1 cellular context compared by ENCODE assay signal in genomic region chr9:126796758-126797157, GRCh38.
TF ChIP-seq lines count a peak whose summit lies in the region.

No MANE protein-coding gene starts in this region.

TF ChIP-seq in K562, 482 proteins besides CTCF, POLR2A, EP300 and RAD21 (continues in another document):
- TF ChIP-seq TOE1 (IDR thresholded peaks at IDR 0.05; ENCODE audit: borderline replicate concordance) (peak; percentile 83; the same call in 1 of the 2 replicates), TOE1 (CRISPR knock-in tag; IDR thresholded peaks at IDR 0.05; ENCODE audit: borderline replicate concordance, low read depth) (no peak), NR2C1 (IDR thresholded peaks at IDR 0.05) (no peak), NR2C1 (tag; IDR thresholded peaks at IDR 0.05) (peak; percentile 28; the same call in 1 of the 2 replicates), ZNF696 (CRISPR knock-in tag; conservative IDR thresholded peaks at IDR 0.05) (no peak), ZNF717 (CRISPR knock-in tag; IDR thresholded peaks at IDR 0.05) (no peak), ATF3 (IDR thresholded peaks at IDR 0.05) (no peak), ATF3 (CRISPR knock-in tag; conservative IDR thresholded peaks at IDR 0.05) (no peak), SRSF7 (optimal IDR thresholded peaks at IDR 0.05; ENCODE audit: low read depth, low read length) (no peak), ZNF133 (CRISPR knock-in tag; IDR thresholded peaks at IDR 0.05) (no peak), BCOR (IDR thresholded peaks at IDR 0.05) (no peak), TBL1XR1 (IDR thresholded peaks at IDR 0.05; ENCODE audit: low read length in 2 of 2) (no peak), RNF219 (CRISPR knock-in tag; IDR thresholded peaks at IDR 0.05) (no peak), BRCA1 (IDR thresholded peaks at IDR 0.05) (no peak), BRCA1 (CRISPR knock-in tag; IDR thresholded peaks at IDR 0.05) (no peak), MTA2 (IDR thresholded peaks at IDR 0.05; ENCODE audit: low read depth) (no peak), RAD51 (IDR thresholded peaks at IDR 0.05; ENCODE audit: borderline replicate concordance, low read depth) (peak; percentile 72; the same call in 1 of the 2 replicates), L3MBTL2 (IDR thresholded peaks at IDR 0.05) (peak; percentile 79), AFF4 (CRISPR knock-in tag; IDR thresholded peaks at IDR 0.05) (no peak), SNRNP70 (optimal IDR thresholded peaks at IDR 0.05; ENCODE audit: low read depth, low read length) (no peak), ESRRB (CRISPR knock-in tag; IDR thresholded peaks at IDR 0.05; ENCODE audit: borderline replicate concordance) (no peak), ZNF644 (tag; IDR thresholded peaks at IDR 0.05; ENCODE audit: low read depth) (no peak), MIER1 (IDR thresholded peaks at IDR 0.05; ENCODE audit: low read depth) (no peak), RNF2 (IDR thresholded peaks at IDR 0.05) (no peak)
- TF ChIP-seq, protein P1, sequence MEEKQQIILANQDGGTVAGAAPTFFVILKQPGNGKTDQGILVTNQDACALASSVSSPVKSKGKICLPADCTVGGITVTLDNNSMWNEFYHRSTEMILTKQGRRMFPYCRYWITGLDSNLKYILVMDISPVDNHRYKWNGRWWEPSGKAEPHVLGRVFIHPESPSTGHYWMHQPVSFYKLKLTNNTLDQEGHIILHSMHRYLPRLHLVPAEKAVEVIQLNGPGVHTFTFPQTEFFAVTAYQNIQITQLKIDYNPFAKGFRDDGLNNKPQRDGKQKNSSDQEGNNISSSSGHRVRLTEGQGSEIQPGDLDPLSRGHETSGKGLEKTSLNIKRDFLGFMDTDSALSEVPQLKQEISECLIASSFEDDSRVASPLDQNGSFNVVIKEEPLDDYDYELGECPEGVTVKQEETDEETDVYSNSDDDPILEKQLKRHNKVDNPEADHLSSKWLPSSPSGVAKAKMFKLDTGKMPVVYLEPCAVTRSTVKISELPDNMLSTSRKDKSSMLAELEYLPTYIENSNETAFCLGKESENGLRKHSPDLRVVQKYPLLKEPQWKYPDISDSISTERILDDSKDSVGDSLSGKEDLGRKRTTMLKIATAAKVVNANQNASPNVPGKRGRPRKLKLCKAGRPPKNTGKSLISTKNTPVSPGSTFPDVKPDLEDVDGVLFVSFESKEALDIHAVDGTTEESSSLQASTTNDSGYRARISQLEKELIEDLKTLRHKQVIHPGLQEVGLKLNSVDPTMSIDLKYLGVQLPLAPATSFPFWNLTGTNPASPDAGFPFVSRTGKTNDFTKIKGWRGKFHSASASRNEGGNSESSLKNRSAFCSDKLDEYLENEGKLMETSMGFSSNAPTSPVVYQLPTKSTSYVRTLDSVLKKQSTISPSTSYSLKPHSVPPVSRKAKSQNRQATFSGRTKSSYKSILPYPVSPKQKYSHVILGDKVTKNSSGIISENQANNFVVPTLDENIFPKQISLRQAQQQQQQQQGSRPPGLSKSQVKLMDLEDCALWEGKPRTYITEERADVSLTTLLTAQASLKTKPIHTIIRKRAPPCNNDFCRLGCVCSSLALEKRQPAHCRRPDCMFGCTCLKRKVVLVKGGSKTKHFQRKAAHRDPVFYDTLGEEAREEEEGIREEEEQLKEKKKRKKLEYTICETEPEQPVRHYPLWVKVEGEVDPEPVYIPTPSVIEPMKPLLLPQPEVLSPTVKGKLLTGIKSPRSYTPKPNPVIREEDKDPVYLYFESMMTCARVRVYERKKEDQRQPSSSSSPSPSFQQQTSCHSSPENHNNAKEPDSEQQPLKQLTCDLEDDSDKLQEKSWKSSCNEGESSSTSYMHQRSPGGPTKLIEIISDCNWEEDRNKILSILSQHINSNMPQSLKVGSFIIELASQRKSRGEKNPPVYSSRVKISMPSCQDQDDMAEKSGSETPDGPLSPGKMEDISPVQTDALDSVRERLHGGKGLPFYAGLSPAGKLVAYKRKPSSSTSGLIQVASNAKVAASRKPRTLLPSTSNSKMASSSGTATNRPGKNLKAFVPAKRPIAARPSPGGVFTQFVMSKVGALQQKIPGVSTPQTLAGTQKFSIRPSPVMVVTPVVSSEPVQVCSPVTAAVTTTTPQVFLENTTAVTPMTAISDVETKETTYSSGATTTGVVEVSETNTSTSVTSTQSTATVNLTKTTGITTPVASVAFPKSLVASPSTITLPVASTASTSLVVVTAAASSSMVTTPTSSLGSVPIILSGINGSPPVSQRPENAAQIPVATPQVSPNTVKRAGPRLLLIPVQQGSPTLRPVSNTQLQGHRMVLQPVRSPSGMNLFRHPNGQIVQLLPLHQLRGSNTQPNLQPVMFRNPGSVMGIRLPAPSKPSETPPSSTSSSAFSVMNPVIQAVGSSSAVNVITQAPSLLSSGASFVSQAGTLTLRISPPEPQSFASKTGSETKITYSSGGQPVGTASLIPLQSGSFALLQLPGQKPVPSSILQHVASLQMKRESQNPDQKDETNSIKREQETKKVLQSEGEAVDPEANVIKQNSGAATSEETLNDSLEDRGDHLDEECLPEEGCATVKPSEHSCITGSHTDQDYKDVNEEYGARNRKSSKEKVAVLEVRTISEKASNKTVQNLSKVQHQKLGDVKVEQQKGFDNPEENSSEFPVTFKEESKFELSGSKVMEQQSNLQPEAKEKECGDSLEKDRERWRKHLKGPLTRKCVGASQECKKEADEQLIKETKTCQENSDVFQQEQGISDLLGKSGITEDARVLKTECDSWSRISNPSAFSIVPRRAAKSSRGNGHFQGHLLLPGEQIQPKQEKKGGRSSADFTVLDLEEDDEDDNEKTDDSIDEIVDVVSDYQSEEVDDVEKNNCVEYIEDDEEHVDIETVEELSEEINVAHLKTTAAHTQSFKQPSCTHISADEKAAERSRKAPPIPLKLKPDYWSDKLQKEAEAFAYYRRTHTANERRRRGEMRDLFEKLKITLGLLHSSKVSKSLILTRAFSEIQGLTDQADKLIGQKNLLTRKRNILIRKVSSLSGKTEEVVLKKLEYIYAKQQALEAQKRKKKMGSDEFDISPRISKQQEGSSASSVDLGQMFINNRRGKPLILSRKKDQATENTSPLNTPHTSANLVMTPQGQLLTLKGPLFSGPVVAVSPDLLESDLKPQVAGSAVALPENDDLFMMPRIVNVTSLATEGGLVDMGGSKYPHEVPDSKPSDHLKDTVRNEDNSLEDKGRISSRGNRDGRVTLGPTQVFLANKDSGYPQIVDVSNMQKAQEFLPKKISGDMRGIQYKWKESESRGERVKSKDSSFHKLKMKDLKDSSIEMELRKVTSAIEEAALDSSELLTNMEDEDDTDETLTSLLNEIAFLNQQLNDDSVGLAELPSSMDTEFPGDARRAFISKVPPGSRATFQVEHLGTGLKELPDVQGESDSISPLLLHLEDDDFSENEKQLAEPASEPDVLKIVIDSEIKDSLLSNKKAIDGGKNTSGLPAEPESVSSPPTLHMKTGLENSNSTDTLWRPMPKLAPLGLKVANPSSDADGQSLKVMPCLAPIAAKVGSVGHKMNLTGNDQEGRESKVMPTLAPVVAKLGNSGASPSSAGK (IDR thresholded peaks at IDR 0.05): peak; percentile 69
- TF ChIP-seq, protein P2, sequence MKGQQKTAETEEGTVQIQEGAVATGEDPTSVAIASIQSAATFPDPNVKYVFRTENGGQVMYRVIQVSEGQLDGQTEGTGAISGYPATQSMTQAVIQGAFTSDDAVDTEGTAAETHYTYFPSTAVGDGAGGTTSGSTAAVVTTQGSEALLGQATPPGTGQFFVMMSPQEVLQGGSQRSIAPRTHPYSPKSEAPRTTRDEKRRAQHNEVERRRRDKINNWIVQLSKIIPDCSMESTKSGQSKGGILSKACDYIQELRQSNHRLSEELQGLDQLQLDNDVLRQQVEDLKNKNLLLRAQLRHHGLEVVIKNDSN (CRISPR knock-in tag; IDR thresholded peaks at IDR 0.05): peak; percentile 75
- TF ChIP-seq, protein P3, sequence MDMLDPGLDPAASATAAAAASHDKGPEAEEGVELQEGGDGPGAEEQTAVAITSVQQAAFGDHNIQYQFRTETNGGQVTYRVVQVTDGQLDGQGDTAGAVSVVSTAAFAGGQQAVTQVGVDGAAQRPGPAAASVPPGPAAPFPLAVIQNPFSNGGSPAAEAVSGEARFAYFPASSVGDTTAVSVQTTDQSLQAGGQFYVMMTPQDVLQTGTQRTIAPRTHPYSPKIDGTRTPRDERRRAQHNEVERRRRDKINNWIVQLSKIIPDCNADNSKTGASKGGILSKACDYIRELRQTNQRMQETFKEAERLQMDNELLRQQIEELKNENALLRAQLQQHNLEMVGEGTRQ (CRISPR knock-in tag; IDR thresholded peaks at IDR 0.05): peak; percentile 68
- TF ChIP-seq, protein P4, sequence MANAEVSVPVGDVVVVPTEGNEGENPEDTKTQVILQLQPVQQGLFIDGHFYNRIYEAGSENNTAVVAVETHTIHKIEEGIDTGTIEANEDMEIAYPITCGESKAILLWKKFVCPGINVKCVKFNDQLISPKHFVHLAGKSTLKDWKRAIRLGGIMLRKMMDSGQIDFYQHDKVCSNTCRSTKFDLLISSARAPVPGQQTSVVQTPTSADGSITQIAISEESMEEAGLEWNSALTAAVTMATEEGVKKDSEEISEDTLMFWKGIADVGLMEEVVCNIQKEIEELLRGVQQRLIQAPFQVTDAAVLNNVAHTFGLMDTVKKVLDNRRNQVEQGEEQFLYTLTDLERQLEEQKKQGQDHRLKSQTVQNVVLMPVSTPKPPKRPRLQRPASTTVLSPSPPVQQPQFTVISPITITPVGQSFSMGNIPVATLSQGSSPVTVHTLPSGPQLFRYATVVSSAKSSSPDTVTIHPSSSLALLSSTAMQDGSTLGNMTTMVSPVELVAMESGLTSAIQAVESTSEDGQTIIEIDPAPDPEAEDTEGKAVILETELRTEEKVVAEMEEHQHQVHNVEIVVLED (CRISPR knock-in tag; IDR thresholded peaks at IDR 0.05): no peak
- TF ChIP-seq, protein P5, sequence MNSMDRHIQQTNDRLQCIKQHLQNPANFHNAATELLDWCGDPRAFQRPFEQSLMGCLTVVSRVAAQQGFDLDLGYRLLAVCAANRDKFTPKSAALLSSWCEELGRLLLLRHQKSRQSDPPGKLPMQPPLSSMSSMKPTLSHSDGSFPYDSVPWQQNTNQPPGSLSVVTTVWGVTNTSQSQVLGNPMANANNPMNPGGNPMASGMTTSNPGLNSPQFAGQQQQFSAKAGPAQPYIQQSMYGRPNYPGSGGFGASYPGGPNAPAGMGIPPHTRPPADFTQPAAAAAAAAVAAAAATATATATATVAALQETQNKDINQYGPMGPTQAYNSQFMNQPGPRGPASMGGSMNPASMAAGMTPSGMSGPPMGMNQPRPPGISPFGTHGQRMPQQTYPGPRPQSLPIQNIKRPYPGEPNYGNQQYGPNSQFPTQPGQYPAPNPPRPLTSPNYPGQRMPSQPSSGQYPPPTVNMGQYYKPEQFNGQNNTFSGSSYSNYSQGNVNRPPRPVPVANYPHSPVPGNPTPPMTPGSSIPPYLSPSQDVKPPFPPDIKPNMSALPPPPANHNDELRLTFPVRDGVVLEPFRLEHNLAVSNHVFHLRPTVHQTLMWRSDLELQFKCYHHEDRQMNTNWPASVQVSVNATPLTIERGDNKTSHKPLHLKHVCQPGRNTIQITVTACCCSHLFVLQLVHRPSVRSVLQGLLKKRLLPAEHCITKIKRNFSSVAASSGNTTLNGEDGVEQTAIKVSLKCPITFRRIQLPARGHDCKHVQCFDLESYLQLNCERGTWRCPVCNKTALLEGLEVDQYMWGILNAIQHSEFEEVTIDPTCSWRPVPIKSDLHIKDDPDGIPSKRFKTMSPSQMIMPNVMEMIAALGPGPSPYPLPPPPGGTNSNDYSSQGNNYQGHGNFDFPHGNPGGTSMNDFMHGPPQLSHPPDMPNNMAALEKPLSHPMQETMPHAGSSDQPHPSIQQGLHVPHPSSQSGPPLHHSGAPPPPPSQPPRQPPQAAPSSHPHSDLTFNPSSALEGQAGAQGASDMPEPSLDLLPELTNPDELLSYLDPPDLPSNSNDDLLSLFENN (IDR thresholded peaks at IDR 0.05; ENCODE audit: low read depth in 2 of 2, low read length in 2 of 2): no peak
- TF ChIP-seq, protein P6, sequence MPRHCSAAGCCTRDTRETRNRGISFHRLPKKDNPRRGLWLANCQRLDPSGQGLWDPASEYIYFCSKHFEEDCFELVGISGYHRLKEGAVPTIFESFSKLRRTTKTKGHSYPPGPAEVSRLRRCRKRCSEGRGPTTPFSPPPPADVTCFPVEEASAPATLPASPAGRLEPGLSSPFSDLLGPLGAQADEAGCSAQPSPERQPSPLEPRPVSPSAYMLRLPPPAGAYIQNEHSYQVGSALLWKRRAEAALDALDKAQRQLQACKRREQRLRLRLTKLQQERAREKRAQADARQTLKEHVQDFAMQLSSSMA (CRISPR knock-in tag; IDR thresholded peaks at IDR 0.05): no peak
